Comparison of ENCODE assay signal across 2 cellular contexts in the genomic region with DNA sequence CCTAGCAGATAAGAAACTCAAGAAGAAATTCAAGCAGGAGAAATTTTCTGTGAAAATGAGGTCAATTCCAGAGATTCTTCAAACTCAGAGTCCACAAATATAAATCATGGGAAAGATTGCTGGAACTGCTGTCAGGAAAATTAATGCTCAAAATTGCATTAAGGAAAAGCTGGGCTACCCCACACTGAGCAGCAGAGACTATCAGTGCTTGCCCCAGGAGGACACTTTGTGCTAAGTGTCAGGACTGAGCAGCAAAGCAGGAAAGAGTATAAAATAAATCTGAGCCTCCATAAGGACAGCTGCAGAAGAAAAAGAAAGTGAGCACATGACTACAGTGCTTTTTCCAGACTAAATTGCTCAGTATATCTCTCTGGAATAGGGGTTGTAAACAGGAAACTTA.
A peak's percentile ranks its signal among the peaks of the same experiment; 100 is the strongest.
TF ChIP-seq lines count a peak whose summit lies in the region.

No MANE protein-coding gene starts in this region.

TF ChIP-seq in liver, 16 proteins besides CTCF, POLR2A, EP300 and RAD21 (continued from another document):
- TF ChIP-seq, protein P1, sequence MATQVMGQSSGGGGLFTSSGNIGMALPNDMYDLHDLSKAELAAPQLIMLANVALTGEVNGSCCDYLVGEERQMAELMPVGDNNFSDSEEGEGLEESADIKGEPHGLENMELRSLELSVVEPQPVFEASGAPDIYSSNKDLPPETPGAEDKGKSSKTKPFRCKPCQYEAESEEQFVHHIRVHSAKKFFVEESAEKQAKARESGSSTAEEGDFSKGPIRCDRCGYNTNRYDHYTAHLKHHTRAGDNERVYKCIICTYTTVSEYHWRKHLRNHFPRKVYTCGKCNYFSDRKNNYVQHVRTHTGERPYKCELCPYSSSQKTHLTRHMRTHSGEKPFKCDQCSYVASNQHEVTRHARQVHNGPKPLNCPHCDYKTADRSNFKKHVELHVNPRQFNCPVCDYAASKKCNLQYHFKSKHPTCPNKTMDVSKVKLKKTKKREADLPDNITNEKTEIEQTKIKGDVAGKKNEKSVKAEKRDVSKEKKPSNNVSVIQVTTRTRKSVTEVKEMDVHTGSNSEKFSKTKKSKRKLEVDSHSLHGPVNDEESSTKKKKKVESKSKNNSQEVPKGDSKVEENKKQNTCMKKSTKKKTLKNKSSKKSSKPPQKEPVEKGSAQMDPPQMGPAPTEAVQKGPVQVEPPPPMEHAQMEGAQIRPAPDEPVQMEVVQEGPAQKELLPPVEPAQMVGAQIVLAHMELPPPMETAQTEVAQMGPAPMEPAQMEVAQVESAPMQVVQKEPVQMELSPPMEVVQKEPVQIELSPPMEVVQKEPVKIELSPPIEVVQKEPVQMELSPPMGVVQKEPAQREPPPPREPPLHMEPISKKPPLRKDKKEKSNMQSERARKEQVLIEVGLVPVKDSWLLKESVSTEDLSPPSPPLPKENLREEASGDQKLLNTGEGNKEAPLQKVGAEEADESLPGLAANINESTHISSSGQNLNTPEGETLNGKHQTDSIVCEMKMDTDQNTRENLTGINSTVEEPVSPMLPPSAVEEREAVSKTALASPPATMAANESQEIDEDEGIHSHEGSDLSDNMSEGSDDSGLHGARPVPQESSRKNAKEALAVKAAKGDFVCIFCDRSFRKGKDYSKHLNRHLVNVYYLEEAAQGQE (IDR thresholded peaks at IDR 0.05), result peak; percentile 33
- no peak for TF ChIP-seq JUND (IDR thresholded peaks at IDR 0.05)
- TF ChIP-seq NR2F2 (IDR thresholded peaks at IDR 0.05), result peak; percentile 71
- no peak for TF ChIP-seq RXRA (IDR thresholded peaks at IDR 0.05)
- TF ChIP-seq, protein P2, sequence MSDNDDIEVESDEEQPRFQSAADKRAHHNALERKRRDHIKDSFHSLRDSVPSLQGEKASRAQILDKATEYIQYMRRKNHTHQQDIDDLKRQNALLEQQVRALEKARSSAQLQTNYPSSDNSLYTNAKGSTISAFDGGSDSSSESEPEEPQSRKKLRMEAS (IDR thresholded peaks at IDR 0.05), result no peak
- no peak for TF ChIP-seq SP1 (IDR thresholded peaks at IDR 0.05)
- no peak for TF ChIP-seq TAF1 (conservative IDR thresholded peaks at IDR 0.05)
- no peak for TF ChIP-seq GABPA (IDR thresholded peaks at IDR 0.05 in 1 of 2, conservative IDR thresholded peaks at IDR 0.05 in 1 of 2)
TF ChIP-seq in liver: peak in this region for 2.

TF ChIP-seq in HepG2, 621 proteins besides CTCF, POLR2A, EP300 and RAD21 (continued from another document):
- TF ChIP-seq, protein P3, sequence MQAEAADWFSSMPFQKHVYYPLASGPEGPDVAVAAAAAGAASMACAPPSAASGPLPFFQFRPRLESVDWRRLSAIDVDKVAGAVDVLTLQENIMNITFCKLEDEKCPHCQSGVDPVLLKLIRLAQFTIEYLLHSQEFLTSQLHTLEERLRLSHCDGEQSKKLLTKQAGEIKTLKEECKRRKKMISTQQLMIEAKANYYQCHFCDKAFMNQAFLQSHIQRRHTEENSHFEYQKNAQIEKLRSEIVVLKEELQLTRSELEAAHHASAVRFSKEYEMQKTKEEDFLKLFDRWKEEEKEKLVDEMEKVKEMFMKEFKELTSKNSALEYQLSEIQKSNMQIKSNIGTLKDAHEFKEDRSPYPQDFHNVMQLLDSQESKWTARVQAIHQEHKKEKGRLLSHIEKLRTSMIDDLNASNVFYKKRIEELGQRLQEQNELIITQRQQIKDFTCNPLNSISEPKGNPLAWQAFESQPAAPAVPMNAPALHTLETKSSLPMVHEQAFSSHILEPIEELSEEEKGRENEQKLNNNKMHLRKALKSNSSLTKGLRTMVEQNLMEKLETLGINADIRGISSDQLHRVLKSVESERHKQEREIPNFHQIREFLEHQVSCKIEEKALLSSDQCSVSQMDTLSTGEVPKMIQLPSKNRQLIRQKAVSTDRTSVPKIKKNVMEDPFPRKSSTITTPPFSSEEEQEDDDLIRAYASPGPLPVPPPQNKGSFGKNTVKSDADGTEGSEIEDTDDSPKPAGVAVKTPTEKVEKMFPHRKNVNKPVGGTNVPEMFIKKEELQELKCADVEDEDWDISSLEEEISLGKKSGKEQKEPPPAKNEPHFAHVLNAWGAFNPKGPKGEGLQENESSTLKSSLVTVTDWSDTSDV (CRISPR knock-in tag; IDR thresholded peaks at IDR 0.05), result no peak
- TF ChIP-seq KLF12 (CRISPR knock-in tag; IDR thresholded peaks at IDR 0.05; ENCODE audit: borderline replicate concordance) (no peak), ZFP90 (CRISPR knock-in tag; IDR thresholded peaks at IDR 0.05; ENCODE audit: borderline replicate concordance) (no peak), KMT2A (CRISPR knock-in tag; IDR thresholded peaks at IDR 0.05) (no peak), KDM5A (IDR thresholded peaks at IDR 0.05; ENCODE audit: borderline replicate concordance, low read length) (no peak), SRSF1 (optimal IDR thresholded peaks at IDR 0.05; ENCODE audit: low read depth, low read length) (no peak), PTBP1 (IDR thresholded peaks at IDR 0.05; ENCODE audit: low read depth, low read length, poor library complexity, severe bottlenecking) (no peak), ISX (CRISPR knock-in tag; conservative IDR thresholded peaks at IDR 0.05) (no peak), GATAD1 (CRISPR knock-in tag; IDR thresholded peaks at IDR 0.05) (no peak)
- TF ChIP-seq, protein P4, sequence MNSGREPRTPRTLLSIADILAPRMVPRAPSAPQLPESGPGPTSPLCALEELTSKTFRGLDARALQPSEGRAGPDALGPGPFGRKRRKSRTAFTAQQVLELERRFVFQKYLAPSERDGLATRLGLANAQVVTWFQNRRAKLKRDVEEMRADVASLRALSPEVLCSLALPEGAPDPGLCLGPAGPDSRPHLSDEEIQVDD (CRISPR knock-in tag; IDR thresholded peaks at IDR 0.05; ENCODE audit: borderline replicate concordance), result no peak
- TF ChIP-seq, protein P5, sequence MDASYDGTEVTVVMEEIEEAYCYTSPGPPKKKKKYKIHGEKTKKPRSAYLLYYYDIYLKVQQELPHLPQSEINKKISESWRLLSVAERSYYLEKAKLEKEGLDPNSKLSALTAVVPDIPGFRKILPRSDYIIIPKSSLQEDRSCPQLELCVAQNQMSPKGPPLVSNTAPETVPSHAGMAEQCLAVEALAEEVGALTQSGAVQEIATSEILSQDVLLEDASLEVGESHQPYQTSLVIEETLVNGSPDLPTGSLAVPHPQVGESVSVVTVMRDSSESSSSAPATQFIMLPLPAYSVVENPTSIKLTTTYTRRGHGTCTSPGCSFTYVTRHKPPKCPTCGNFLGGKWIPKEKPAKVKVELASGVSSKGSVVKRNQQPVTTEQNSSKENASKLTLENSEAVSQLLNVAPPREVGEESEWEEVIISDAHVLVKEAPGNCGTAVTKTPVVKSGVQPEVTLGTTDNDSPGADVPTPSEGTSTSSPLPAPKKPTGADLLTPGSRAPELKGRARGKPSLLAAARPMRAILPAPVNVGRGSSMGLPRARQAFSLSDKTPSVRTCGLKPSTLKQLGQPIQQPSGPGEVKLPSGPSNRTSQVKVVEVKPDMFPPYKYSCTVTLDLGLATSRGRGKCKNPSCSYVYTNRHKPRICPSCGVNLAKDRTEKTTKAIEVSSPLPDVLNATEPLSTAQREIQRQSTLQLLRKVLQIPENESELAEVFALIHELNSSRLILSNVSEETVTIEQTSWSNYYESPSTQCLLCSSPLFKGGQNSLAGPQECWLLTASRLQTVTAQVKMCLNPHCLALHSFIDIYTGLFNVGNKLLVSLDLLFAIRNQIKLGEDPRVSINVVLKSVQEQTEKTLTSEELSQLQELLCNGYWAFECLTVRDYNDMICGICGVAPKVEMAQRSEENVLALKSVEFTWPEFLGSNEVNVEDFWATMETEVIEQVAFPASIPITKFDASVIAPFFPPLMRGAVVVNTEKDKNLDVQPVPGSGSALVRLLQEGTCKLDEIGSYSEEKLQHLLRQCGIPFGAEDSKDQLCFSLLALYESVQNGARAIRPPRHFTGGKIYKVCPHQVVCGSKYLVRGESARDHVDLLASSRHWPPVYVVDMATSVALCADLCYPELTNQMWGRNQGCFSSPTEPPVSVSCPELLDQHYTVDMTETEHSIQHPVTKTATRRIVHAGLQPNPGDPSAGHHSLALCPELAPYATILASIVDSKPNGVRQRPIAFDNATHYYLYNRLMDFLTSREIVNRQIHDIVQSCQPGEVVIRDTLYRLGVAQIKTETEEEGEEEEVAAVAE (CRISPR knock-in tag; IDR thresholded peaks at IDR 0.05; ENCODE audit: borderline replicate concordance), result no peak
- TF ChIP-seq, protein P6, sequence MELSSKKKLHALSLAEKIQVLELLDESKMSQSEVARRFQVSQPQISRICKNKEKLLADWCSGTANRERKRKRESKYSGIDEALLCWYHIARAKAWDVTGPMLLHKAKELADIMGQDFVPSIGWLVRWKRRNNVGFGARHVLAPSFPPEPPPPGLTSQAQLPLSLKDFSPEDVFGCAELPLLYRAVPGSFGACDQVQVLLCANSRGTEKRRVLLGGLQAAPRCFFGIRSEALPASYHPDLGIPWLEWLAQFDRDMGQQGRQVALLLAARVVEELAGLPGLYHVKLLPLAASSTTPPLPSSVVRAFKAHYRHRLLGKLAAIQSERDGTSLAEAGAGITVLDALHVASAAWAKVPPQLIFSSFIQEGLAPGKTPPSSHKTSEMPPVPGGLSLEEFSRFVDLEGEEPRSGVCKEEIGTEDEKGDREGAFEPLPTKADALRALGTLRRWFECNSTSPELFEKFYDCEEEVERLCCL (CRISPR knock-in tag; IDR thresholded peaks at IDR 0.05; ENCODE audit: borderline replicate concordance), result no peak
- TF ChIP-seq, protein P7, sequence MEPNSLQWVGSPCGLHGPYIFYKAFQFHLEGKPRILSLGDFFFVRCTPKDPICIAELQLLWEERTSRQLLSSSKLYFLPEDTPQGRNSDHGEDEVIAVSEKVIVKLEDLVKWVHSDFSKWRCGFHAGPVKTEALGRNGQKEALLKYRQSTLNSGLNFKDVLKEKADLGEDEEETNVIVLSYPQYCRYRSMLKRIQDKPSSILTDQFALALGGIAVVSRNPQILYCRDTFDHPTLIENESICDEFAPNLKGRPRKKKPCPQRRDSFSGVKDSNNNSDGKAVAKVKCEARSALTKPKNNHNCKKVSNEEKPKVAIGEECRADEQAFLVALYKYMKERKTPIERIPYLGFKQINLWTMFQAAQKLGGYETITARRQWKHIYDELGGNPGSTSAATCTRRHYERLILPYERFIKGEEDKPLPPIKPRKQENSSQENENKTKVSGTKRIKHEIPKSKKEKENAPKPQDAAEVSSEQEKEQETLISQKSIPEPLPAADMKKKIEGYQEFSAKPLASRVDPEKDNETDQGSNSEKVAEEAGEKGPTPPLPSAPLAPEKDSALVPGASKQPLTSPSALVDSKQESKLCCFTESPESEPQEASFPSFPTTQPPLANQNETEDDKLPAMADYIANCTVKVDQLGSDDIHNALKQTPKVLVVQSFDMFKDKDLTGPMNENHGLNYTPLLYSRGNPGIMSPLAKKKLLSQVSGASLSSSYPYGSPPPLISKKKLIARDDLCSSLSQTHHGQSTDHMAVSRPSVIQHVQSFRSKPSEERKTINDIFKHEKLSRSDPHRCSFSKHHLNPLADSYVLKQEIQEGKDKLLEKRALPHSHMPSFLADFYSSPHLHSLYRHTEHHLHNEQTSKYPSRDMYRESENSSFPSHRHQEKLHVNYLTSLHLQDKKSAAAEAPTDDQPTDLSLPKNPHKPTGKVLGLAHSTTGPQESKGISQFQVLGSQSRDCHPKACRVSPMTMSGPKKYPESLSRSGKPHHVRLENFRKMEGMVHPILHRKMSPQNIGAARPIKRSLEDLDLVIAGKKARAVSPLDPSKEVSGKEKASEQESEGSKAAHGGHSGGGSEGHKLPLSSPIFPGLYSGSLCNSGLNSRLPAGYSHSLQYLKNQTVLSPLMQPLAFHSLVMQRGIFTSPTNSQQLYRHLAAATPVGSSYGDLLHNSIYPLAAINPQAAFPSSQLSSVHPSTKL (CRISPR knock-in tag; IDR thresholded peaks at IDR 0.05), result no peak
TF ChIP-seq in HepG2: peak in this region for 0.
